ENCODE assay signal across 9 cellular contexts in the genomic region with DNA sequence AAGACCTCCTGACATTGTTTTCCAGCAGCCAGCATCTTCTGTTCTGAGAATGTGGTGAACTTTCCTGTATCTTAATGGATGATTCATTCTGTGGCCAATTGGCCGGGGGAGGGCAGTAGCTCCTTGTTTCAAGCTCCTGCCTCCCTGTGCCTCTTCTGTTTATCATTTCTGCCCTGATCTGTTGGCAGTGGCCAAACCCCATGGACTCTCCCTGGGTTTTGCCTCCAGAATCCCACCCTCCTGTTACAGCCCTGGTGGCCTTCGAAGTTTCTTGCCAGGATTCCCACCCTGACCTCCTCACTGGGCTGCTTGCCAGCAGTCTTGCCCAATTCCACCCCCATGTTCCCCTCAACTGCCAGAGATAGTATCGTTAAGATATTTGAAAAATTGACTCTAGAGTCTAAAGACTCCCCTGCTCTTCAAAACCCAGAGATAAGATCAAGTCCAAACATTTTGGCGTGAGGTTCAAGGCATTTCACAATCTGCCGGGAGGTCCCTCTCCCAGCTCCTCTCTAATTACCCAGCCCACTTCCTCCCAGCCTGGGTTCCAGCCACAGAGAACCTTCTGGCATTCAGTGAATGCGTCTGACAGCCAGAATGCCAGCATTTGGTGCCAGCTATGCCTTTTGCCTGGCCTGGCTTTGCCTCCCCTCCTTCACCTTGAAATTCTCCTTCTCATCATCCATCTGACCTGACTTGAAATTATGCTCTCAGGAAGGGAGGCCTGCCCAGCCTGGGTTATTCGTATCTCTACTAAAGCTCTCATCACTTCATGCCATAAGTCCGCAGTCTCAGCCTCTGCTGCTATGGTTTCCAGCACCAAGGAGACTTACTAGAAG. TPM values are rescaled to one million over a fixed set of nuclear protein-coding genes. Genes with fewer than 3 reads are reported as not detected.
DNase-seq lines count a peak whose midpoint lies in the region; TF ChIP-seq lines count a peak whose summit lies in the region.
"Had no signal": no experiment of that assay in that cellular context is flagged by ENCODE, and none has a peak within 500 bp of the region (broad histone marks: within the 10 kb centered on the region; RNA-seq: fewer than 3 reads in every experiment).

No MANE protein-coding gene starts in this region.

- H3K27me3 Mint-ChIP-seq in osteocyte (ENCODE audit: unreplicated experiment), result no peaks in the 10 kb centered on the region
- peaks cover 2% of the 10 kb centered on the region for H3K27me3 Mint-ChIP-seq in H9 (ENCODE audit: low read depth)
- peaks cover 6% of the 10 kb centered on the region for H3K27me3 Mint-ChIP-seq in activated T-cell treated with anti-CD3 and anti-CD28 coated beads, Interleukin-2, amount 50 U/mL, for 24 hours

- H3K4me1 Mint-ChIP-seq in osteocyte (ENCODE audit: unreplicated experiment) (peaks cover 31% of the 10 kb centered on the region), H9 (no peaks in the 10 kb centered on the region)
- peaks cover 10% of the 10 kb centered on the region for H3K4me1 Mint-ChIP-seq in activated T-cell treated with anti-CD3 and anti-CD28 coated beads, Interleukin-2, amount 50 U/mL, for 24 hours (ENCODE audit: low read depth)

- H3K79me1 ChIP-seq in H9 (ENCODE audit: insufficient read depth, low read depth, low read length, poor library complexity, severe bottlenecking), result no peaks in the 10 kb centered on the region

- H3K9me3 Mint-ChIP-seq in osteocyte (ENCODE audit: unreplicated experiment) (no peaks in the 10 kb centered on the region), H9 (no peaks in the 10 kb centered on the region)
- no peaks in the 10 kb centered on the region for H3K9me3 Mint-ChIP-seq in activated T-cell treated with anti-CD3 and anti-CD28 coated beads, Interleukin-2, amount 50 U/mL, for 24 hours

- H3K27ac ChIP-seq in esophagus (ENCODE audit: low read depth in 2 of 2, low read length in 1 of 2) (peak overlapping the region; percentile 64 to 69), H9 (ENCODE audit: insufficient read length, low read depth, low read length) (no peak overlapping the region)
- H3K27ac ChIP-seq: SK-N-MC had no signal

- no peak overlapping the region for H2BK5ac ChIP-seq in H9 (ENCODE audit: insufficient read length, low read length)

- DNase-seq in HCEC 1CT (peak; percentile 96), RPMI8226 (peak; percentile 3), osteocyte (ENCODE audit: extremely low spot score, unreplicated experiment) (peak; percentile 46), H9 (no peak), H7 (no peak), T-helper 9 cell (no peak)
- no peak for DNase-seq in activated T-cell treated with anti-CD3 and anti-CD28 coated beads, Interleukin-2, amount 50 U/mL, for 24 hours

- H3K27me3 ChIP-seq in esophagus (ENCODE audit: control insufficient read depth in 1 of 2, insufficient read depth in 2 of 2, low read length in 2 of 2), result no peaks in the 10 kb centered on the region
- no peaks in the 10 kb centered on the region for H3K27me3 ChIP-seq in H9 (ENCODE audit: insufficient read depth, low read length)
- no peaks in the 10 kb centered on the region for H3K27me3 ChIP-seq in H7 (ENCODE audit: control insufficient read depth, insufficient read depth, low read length)

- WGBS in esophagus, 2 donors, result 49 to 51% methylated on average over 8 of the region's 8 CpGs
- WGBS in H9 (ENCODE audit: extremely low coverage, insufficient read length, low lambda C conversion rate), result no CpG with 5 or more reads among the region's 8 CpGs

- H4K5ac ChIP-seq in H9 (ENCODE audit: insufficient read length, low read depth, low read length), result no peak overlapping the region

- no peak overlapping the region for H2BK12ac ChIP-seq in H9 (ENCODE audit: insufficient read length, low read depth, low read length)

- no peak overlapping the region for H3K18ac ChIP-seq in H9 (ENCODE audit: insufficient read length, low read depth, low read length)

- H4K8ac ChIP-seq in H9 (replicated peaks; ENCODE audit: insufficient read length, low read depth, low read length), result no peak overlapping the region

- H3K36me3 Mint-ChIP-seq in osteocyte (ENCODE audit: unreplicated experiment) (no peaks in the 10 kb centered on the region), H9 (ENCODE audit: insufficient read depth in 1 of 3, low read depth in 3 of 3) (no peaks in the 10 kb centered on the region)
- H3K36me3 Mint-ChIP-seq in activated T-cell treated with anti-CD3 and anti-CD28 coated beads, Interleukin-2, amount 50 U/mL, for 24 hours (ENCODE audit: low read depth), result no peaks in the 10 kb centered on the region

- H3K27ac Mint-ChIP-seq in osteocyte (ENCODE audit: unreplicated experiment) (peak overlapping the region; percentile 51), H9 (no peak overlapping the region)
- H3K27ac Mint-ChIP-seq in activated T-cell treated with anti-CD3 and anti-CD28 coated beads, Interleukin-2, amount 50 U/mL, for 24 hours, result no peak overlapping the region

- H4K20me1 ChIP-seq in H9 (ENCODE audit: control insufficient read depth, insufficient read depth, insufficient read length), result no peaks in the 10 kb centered on the region

- no peak overlapping the region for H3K4me3 Mint-ChIP-seq in osteocyte (ENCODE audit: unreplicated experiment)
- no peak overlapping the region for H3K4me3 Mint-ChIP-seq in H9
- no peak overlapping the region for H3K4me3 Mint-ChIP-seq in activated T-cell treated with anti-CD3 and anti-CD28 coated beads, Interleukin-2, amount 50 U/mL, for 24 hours

- no peak overlapping the region for H3K4ac ChIP-seq in H9 (ENCODE audit: low read depth, low read length)

- H2AFZ ChIP-seq in H9 (ENCODE audit: low read length), result no peak overlapping the region

- H3K4me3 ChIP-seq in esophagus (ENCODE audit: low read depth in 1 of 2, low read length in 2 of 2) (no peak overlapping the region), H7 (ENCODE audit: insufficient read depth, low read depth, low read length) (no peak overlapping the region)
- H3K4me3 ChIP-seq: SK-N-MC had no signal

- H2BK15ac ChIP-seq in H9 (ENCODE audit: low read depth, low read length), result no peak overlapping the region

- no peaks in the 10 kb centered on the region for H3K79me2 ChIP-seq in H9 (ENCODE audit: insufficient read depth, low read length)

- no peak overlapping the region for H2AK5ac ChIP-seq in H9 (ENCODE audit: insufficient read length, low read length)

- H3K36me3 ChIP-seq in esophagus (ENCODE audit: control insufficient read depth in 2 of 2, insufficient read depth in 2 of 2, low read length in 1 of 2), result no peaks in the 10 kb centered on the region
- H3K36me3 ChIP-seq in H7 (replicated peaks; ENCODE audit: control insufficient read depth, insufficient read depth, low read length), result no peaks in the 10 kb centered on the region

- H3K23me2 ChIP-seq in H9 (ENCODE audit: insufficient read length, low read depth, low read length, poor library complexity, severe bottlenecking), result no peaks in the 10 kb centered on the region

- H2BK120ac ChIP-seq in H9 (ENCODE audit: low read depth, low read length, poor library complexity, severe bottlenecking), result no peak overlapping the region

- no peak overlapping the region for H2BK20ac ChIP-seq in H9 (ENCODE audit: low read depth, low read length, poor library complexity, severe bottlenecking)

- H3K4me1 ChIP-seq in esophagus (ENCODE audit: control insufficient read depth in 2 of 2, insufficient read depth in 2 of 2, low read length in 1 of 2), result peaks cover 0 to 5% of the 10 kb centered on the region in 2 donors
- H3K4me1 ChIP-seq in H9 (ENCODE audit: insufficient read depth, low read length), result no peaks in the 10 kb centered on the region

- TF ChIP-seq CTCF in osteocyte (IDR thresholded peaks at IDR 0.05) (peak; percentile 49), H9 (conservative IDR thresholded peaks at IDR 0.05) (no peak)

- no peak overlapping the region for H3K56ac ChIP-seq in H9 (ENCODE audit: insufficient read length, low read depth, low read length)

- H3K9me3 ChIP-seq in esophagus (ENCODE audit: control insufficient read depth in 2 of 2, insufficient read depth in 1 of 2, low read depth in 1 of 2, low read length in 1 of 2) (peaks cover 0 to 1% of the 10 kb centered on the region in 2 donors), H9 (ENCODE audit: control insufficient read depth, low read depth, low read length) (no peaks in the 10 kb centered on the region)

- no peak overlapping the region for H4K91ac ChIP-seq in H9 (ENCODE audit: insufficient read length, low read depth, low read length)

- H3K14ac ChIP-seq in H9 (ENCODE audit: insufficient read depth, low read length), result no peak overlapping the region

- H3T11ph ChIP-seq in H9 (ENCODE audit: low read length), result no peak overlapping the region

- H3K4me2 ChIP-seq in H9 (ENCODE audit: insufficient read depth, insufficient read length, low read length), result no peak overlapping the region

- H3K23ac ChIP-seq in H9 (ENCODE audit: insufficient read length, low read depth, low read length), result no peak overlapping the region

- H3K9ac ChIP-seq in H9 (ENCODE audit: extremely low read depth, insufficient read length, low read length), result no peak overlapping the region

RNA-seq across cellular contexts. Expression of gene TXNRD1, which starts 37.7 kb away (rescaled TPM):
- polyA plus RNA-seq in esophagus, result 10 to 100 TPM in 1 of 2 donors, 1 to 10 TPM in 1; 8.8 to 20.0 TPM
- 88.6 and 100 TPM in 2 replicates for total RNA-seq in osteocyte
- 93.6 and 100 TPM in 2 replicates for total RNA-seq in H9 (2021)
- total RNA-seq in H7 (2014; rRNA removed; shearing (Covaris generic)), result 169 and 180 TPM in 2 replicates

RNA-seq across cellular contexts. Expression of gene NFYB, which starts 39.9 kb away (rescaled TPM):
- polyA plus RNA-seq in esophagus, result 10 to 100 TPM; 11.5 to 13.1 TPM
- total RNA-seq in osteocyte (25.2 and 28.9 TPM in 2 replicates), H9 (2021) (52.1 and 52.5 TPM in 2 replicates)
- total RNA-seq in H7 (2014; rRNA removed; shearing (Covaris generic)), result 22.5 and 35.2 TPM in 2 replicates

Comparison
In these comparisons a context has a peak if more than half of its experiments do, and no peak if none do; other contexts are left out.
1. DNase-seq: peak in HCEC 1CT (single experiment), RPMI8226 (single experiment) and osteocyte (single experiment); none in H9 (single experiment), H7 (single experiment), activated T-cell treated with anti-CD3 and anti-CD28 coated beads, Interleukin-2, amount 50 U/mL, for 24 hours (single experiment) and T-helper 9 cell (single experiment).